ENCODE assay signal across 13 cellular contexts in the genomic region with DNA sequence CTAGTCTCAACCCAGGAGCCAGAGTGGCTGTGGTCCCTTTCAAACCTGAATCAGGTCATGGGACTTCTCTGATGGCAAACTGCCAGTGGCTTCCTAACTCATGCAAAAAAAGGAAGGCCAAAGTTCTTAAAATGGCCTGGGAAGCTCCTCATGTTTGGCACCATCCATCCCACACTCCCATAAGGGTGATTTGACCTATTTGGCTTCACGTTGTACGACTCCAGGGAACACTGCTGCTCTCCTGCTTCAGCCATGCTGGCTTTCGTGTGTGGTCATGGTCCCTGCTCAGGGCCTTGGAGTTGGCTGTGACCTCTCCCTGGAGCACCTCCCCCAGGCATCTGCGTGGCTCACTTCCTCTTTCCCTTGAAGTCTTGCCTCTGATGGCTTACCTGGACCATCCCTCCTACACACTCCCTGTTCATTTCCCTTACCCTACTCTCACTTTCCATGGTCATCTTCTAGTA. TPM values are rescaled to one million over a fixed set of nuclear protein-coding genes. Genes with fewer than 3 reads are reported as not detected.
A peak's percentile ranks its signal among the peaks of the same experiment; 100 is the strongest.
DNase-seq lines count a peak whose midpoint lies in the region; ATAC-seq and TF ChIP-seq lines count a peak whose summit lies in the region.
"Had no signal": no experiment of that assay in that cellular context is flagged by ENCODE, and none has a peak within 500 bp of the region (broad histone marks: within the 10 kb centered on the region; RNA-seq: fewer than 3 reads in every experiment).

No MANE protein-coding gene starts in this region.

- no peak overlapping the region for H3K9ac ChIP-seq in endodermal cell (ENCODE audit: extremely low read depth, low read length, poor library complexity, severe bottlenecking)

- H3K27me3 ChIP-seq in endodermal cell (ENCODE audit: control insufficient read depth, insufficient read depth, low read length, poor library complexity, severe bottlenecking): no peaks in the 10 kb centered on the region
- H3K27me3 ChIP-seq: Peyer's patch had no signal

- ATAC-seq in GM21515 (IDR thresholded peaks at IDR 0.05; ENCODE audit: unreplicated experiment): peak; percentile 56
- no peak for ATAC-seq in memory B cell (ENCODE audit: low read depth)
- ATAC-seq in HG03520 (IDR thresholded peaks at IDR 0.05; ENCODE audit: unreplicated experiment): no peak

- POLR2A ChIA-PET in RWPE1 (lab: Yijun Ruan, JAX; ENCODE audit: low non-redundant PET): no interaction called here

- CTCF ChIA-PET in RWPE1 (lab: Yijun Ruan, JAX): interaction anchor here (0.7 kb wide), 1 partner anchor 520 kb away, joined by 3 read pairs; no protein-coding TSS in a partner anchor

- no peaks in the 10 kb centered on the region for H3K9me3 Mint-ChIP-seq in memory B cell
- H3K9me3 Mint-ChIP-seq in endodermal cell: peaks cover 69% of the 10 kb centered on the region

- H3K27ac Mint-ChIP-seq in memory B cell: peak overlapping the region; percentile 83
- no peak overlapping the region for H3K27ac Mint-ChIP-seq in endodermal cell

- H3K4me3 Mint-ChIP-seq in memory B cell: no peak overlapping the region
- no peak overlapping the region for H3K4me3 Mint-ChIP-seq in endodermal cell

- H3K4me1 Mint-ChIP-seq in memory B cell (peaks cover 22% of the 10 kb centered on the region), endodermal cell (no peaks in the 10 kb centered on the region)

- H3K27me3 Mint-ChIP-seq in memory B cell: no peaks in the 10 kb centered on the region
- no peaks in the 10 kb centered on the region for H3K27me3 Mint-ChIP-seq in endodermal cell (ENCODE audit: insufficient read depth)

- H3K27ac ChIP-seq in RWPE1: peak overlapping the region; percentile 26; the same call in 1 of the 2 replicates
- no peak overlapping the region for H3K27ac ChIP-seq in endodermal cell (ENCODE audit: low read depth, low read length)
- H3K27ac ChIP-seq: VCaP had no signal

- DNase-seq in GM10266 (ENCODE audit: extremely low spot score): peak; percentile 45
- no peak for DNase-seq in RWPE1 (ENCODE audit: low spot score)
- DNase-seq in memory B cell (ENCODE audit: low spot score in 2 of 2): no peak
- DNase-seq in endodermal cell: no peak
- DNase-seq in SHP77 (lab: John Stamatoyannopoulos, UW): no peak
- DNase-seq: Caco-2; NCI-H2171; Peyer's patch; stimulated activated CD4-positive, alpha-beta T cell treated with anti-CD3 and anti-CD28 coated beads, Interleukin-4, amount 100 ng/mL, for 24 hours had no signal

- no peaks in the 10 kb centered on the region for H3K9me3 ChIP-seq in endodermal cell (ENCODE audit: control insufficient read depth, low read length)
- H3K9me3 ChIP-seq: Caco-2, Peyer's patch had no signal

- no peak overlapping the region for H3K4me3 ChIP-seq in endodermal cell (ENCODE audit: low read length)
- H3K4me3 ChIP-seq: Peyer's patch had no signal

- no peaks in the 10 kb centered on the region for H3K36me3 Mint-ChIP-seq in memory B cell
- no peaks in the 10 kb centered on the region for H3K36me3 Mint-ChIP-seq in endodermal cell (ENCODE audit: low read depth)

- WGBS in endodermal cell (ENCODE audit: insufficient coverage in 1 of 2, insufficient read length in 1 of 2), 2 experiments: 83 to 89% methylated on average over 1 to 4 of the region's 4 CpGs

- no peaks in the 10 kb centered on the region for H3K4me1 ChIP-seq in endodermal cell (ENCODE audit: control insufficient read depth, insufficient read depth, low read length)
- H3K4me1 ChIP-seq: Caco-2 had no signal

- no peak for TF ChIP-seq CTCF in GM10266 (IDR thresholded peaks at IDR 0.05; ENCODE audit: control insufficient read depth, insufficient read depth, low read depth, missing control alignments)
- no peak for TF ChIP-seq CTCF in RWPE1 (conservative IDR thresholded peaks at IDR 0.05; ENCODE audit: low read depth)
- TF ChIP-seq CTCF in endodermal cell (conservative IDR thresholded peaks at IDR 0.05): no peak

- H3K36me3 ChIP-seq in endodermal cell (ENCODE audit: control insufficient read depth, insufficient read depth, low read length): no peaks in the 10 kb centered on the region
- H3K36me3 ChIP-seq: Peyer's patch had no signal

RNA-seq across cellular contexts. Expression of gene TMSB4X, which starts 12.8 kb away (rescaled TPM):
- 1,000 to 10,000 TPM; 1,539 to 2,456 TPM for total RNA-seq in endodermal cell
- polyA plus RNA-seq in endodermal cell (2013, experiment 1 of 2): 2,887 TPM
- 3,134 TPM for polyA plus RNA-seq in endodermal cell (2013, experiment 2 of 2)

RNA-seq across cellular contexts. Expression of gene TLR8, which starts 55.7 kb away (rescaled TPM):
- not detected for total RNA-seq in endodermal cell
- polyA plus RNA-seq in endodermal cell (2013, experiment 1 of 2): not detected
- not detected for polyA plus RNA-seq in endodermal cell (2013, experiment 2 of 2)
- total RNA-seq: Caco-2, LHCN-M2 had no signal
